11 cellular contexts compared by ENCODE assay signal in the genomic region with DNA sequence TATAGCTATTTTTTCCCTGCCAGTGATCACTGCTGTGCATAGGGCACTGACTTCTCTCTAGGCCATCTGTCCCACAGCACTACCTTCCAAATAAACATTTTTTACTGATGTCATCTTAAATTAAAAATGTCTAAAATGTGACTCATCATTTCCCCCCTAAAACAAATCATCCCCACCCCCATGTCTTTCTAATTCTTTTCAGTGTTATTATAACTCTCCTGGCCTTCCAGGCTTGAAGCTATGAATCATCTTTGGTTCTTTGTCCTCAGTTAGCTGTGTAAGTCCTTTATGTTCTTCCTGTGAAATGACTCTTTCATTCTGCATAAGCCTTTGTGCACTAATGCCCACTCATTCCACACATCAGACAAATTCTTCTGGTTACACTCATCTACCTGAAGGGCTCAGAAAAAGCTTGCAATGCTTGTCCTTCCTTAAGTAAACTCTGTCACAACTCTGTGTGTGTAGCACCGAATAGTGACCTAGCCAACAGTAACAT.
DNase-seq lines count a peak whose midpoint lies in the region; ATAC-seq and TF ChIP-seq lines count a peak whose summit lies in the region.
"Had no signal": no experiment of that assay in that cellular context is flagged by ENCODE, and none has a peak within 500 bp of the region (broad histone marks: within the 10 kb centered on the region; RNA-seq: fewer than 3 reads in every experiment).

No MANE protein-coding gene starts in this region.

- H3K36me3 ChIP-seq in adipocyte (ENCODE audit: control insufficient read depth, insufficient read depth, low read length, severe bottlenecking) (no peaks in the 10 kb centered on the region), upper lobe of right lung (no peaks in the 10 kb centered on the region), esophagus squamous epithelium (no peaks in the 10 kb centered on the region), gastroesophageal sphincter (no peaks in the 10 kb centered on the region)

- no peaks in the 10 kb centered on the region for H3K9me3 Mint-ChIP-seq in activated naive CD4-positive, alpha-beta T cell treated with anti-CD3 and anti-CD28 coated beads, Interleukin-2, amount 50 U/mL, for 72 hours

- WGBS in esophagus squamous epithelium, 2 donors, result 41 to 47% methylated on average over 1 of the region's 1 CpG
- 57 to 80% methylated on average over 1 of the region's 1 CpG for WGBS in gastroesophageal sphincter (ENCODE audit: low coverage in 1 of 2), 2 donors

- ATAC-seq in activated naive CD4-positive, alpha-beta T cell treated with anti-CD3 and anti-CD28 coated beads, Interleukin-2, amount 50 U/mL, for 72 hours, result peak; percentile 77 to 97
- ATAC-seq in upper lobe of right lung (peak; percentile 32), gastroesophageal sphincter (no peak)

- H3K27ac ChIP-seq in upper lobe of right lung (no peak overlapping the region), esophagus squamous epithelium (no peak overlapping the region), gastroesophageal sphincter (no peak overlapping the region)

- intact Hi-C loops in upper lobe of right lung (cut with DNase I) (no loop called here), esophagus squamous epithelium (cut with DNase I) (no loop called here)

- TF ChIP-seq POLR2A in esophagus squamous epithelium (IDR thresholded peaks at IDR 0.05), result no peak
- no peak for TF ChIP-seq POLR2A in gastroesophageal sphincter (IDR thresholded peaks at IDR 0.05)

- H3K9me3 ChIP-seq in adipocyte (ENCODE audit: control insufficient read depth, low read length) (no peaks in the 10 kb centered on the region), upper lobe of right lung (no peaks in the 10 kb centered on the region), esophagus squamous epithelium (no peaks in the 10 kb centered on the region), gastroesophageal sphincter (no peaks in the 10 kb centered on the region)

- no peak overlapping the region for H3K27ac Mint-ChIP-seq in activated naive CD4-positive, alpha-beta T cell treated with anti-CD3 and anti-CD28 coated beads, Interleukin-2, amount 50 U/mL, for 72 hours
- H3K27ac Mint-ChIP-seq: CD4-positive, CD25-positive, alpha-beta regulatory T cell had no signal

- H3K27me3 ChIP-seq in adipocyte (replicated peaks; ENCODE audit: control insufficient read depth, insufficient read depth, low read length) (no peaks in the 10 kb centered on the region), upper lobe of right lung (no peaks in the 10 kb centered on the region), esophagus squamous epithelium (peaks cover 0 to 3% (median 0%) of the 10 kb centered on the region in 4 donors), gastroesophageal sphincter (no peaks in the 10 kb centered on the region)

- no peaks in the 10 kb centered on the region for H3K36me3 Mint-ChIP-seq in activated naive CD4-positive, alpha-beta T cell treated with anti-CD3 and anti-CD28 coated beads, Interleukin-2, amount 50 U/mL, for 72 hours
- H3K36me3 Mint-ChIP-seq: CD4-positive, CD25-positive, alpha-beta regulatory T cell had no signal

- H3K4me3 ChIP-seq in adipocyte (ENCODE audit: low read length) (no peak overlapping the region), upper lobe of right lung (no peak overlapping the region), esophagus squamous epithelium (no peak overlapping the region), gastroesophageal sphincter (no peak overlapping the region)

- H3K9ac ChIP-seq in adipocyte (ENCODE audit: low read length), result no peak overlapping the region

- no peak for DNase-seq in activated naive CD4-positive, alpha-beta T cell treated with anti-CD3 and anti-CD28 coated beads, Interleukin-2, amount 50 U/mL, for 72 hours (ENCODE audit: low spot score in 2 of 2)
- DNase-seq in activated naive CD4-positive, alpha-beta T cell treated with anti-CD3 and anti-CD28 coated beads, Interleukin-2, amount 50 U/mL, for 16 hours, result no peak
- DNase-seq in adipocyte (ENCODE audit: low read depth), result peak; percentile 69
- DNase-seq in foreskin melanocyte, result peak; percentile 93
- DNase-seq in upper lobe of right lung, result no peak
- DNase-seq in esophagus squamous epithelium (lab: John Stamatoyannopoulos, UW), result no peak
- no peak for DNase-seq in stimulated activated naive CD4-positive, alpha-beta T cell treated with Interleukin-2 at 50 U/mL for 16 hours (lab: John Stamatoyannopoulos, UW)
- DNase-seq: CD4-positive, CD25-positive, alpha-beta regulatory T cell; NCI-H1092; SIG-M5 had no signal

- TF ChIP-seq CTCF in upper lobe of right lung (IDR thresholded peaks at IDR 0.05) (no peak), esophagus squamous epithelium (IDR thresholded peaks at IDR 0.05) (no peak), gastroesophageal sphincter (IDR thresholded peaks at IDR 0.05) (no peak)

- TF ChIP-seq EP300 in gastroesophageal sphincter (IDR thresholded peaks at IDR 0.05), result no peak

- H3K4me1 ChIP-seq in adipocyte (ENCODE audit: control insufficient read depth, insufficient read depth, low read length), result peaks cover 25% of the 10 kb centered on the region
- no peaks in the 10 kb centered on the region for H3K4me1 ChIP-seq in upper lobe of right lung
- peaks cover 0 to 11% (median 0%) of the 10 kb centered on the region in 3 donors for H3K4me1 ChIP-seq in esophagus squamous epithelium
- no peaks in the 10 kb centered on the region for H3K4me1 ChIP-seq in gastroesophageal sphincter

Comparison
In these comparisons a context has a peak if more than half of its experiments do, and no peak if none do; other contexts are left out.
1. DNase-seq: peak in adipocyte (single experiment) and foreskin melanocyte (single experiment); none in activated naive CD4-positive, alpha-beta T cell treated with anti-CD3 and anti-CD28 coated beads, Interleukin-2, amount 50 U/mL, for 72 hours (0 of 2), activated naive CD4-positive, alpha-beta T cell treated with anti-CD3 and anti-CD28 coated beads, Interleukin-2, amount 50 U/mL, for 16 hours (single experiment), upper lobe of right lung (single experiment), esophagus squamous epithelium (single experiment) and stimulated activated naive CD4-positive, alpha-beta T cell treated with Interleukin-2 at 50 U/mL for 16 hours (single experiment).